1 cellular context compared by ENCODE assay signal in the genomic region with DNA sequence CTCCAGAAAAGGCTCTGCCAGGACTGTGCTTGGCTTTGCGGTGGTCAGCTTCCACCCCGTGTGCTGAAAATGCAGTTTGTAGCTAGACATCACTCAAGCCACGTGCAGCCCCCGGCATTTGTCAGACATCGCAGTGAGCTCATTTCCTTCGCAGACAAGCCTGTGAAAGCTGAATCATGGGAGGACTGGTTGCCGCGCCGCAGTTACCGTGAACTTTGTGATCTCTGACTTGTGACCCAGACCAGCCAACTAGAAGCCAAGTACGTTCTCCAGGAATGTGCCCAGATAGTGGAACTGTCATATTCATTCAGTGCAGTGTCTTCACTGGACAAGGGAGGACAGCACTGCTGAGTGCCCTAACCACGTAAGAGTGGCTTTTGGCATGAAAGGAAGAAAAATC.
TF ChIP-seq lines count a peak whose summit lies in the region.

No MANE protein-coding gene starts in this region.

TF ChIP-seq in HepG2, 621 proteins besides CTCF, POLR2A, EP300 and RAD21 (continued from another document):
- 0 out of 2 replicates have a peak, but pooled peaks have one; percentile 38 for TF ChIP-seq ZNF280B (CRISPR knock-in tag; IDR thresholded peaks at IDR 0.05; ENCODE audit: borderline replicate concordance)
- TF ChIP-seq, protein P1, sequence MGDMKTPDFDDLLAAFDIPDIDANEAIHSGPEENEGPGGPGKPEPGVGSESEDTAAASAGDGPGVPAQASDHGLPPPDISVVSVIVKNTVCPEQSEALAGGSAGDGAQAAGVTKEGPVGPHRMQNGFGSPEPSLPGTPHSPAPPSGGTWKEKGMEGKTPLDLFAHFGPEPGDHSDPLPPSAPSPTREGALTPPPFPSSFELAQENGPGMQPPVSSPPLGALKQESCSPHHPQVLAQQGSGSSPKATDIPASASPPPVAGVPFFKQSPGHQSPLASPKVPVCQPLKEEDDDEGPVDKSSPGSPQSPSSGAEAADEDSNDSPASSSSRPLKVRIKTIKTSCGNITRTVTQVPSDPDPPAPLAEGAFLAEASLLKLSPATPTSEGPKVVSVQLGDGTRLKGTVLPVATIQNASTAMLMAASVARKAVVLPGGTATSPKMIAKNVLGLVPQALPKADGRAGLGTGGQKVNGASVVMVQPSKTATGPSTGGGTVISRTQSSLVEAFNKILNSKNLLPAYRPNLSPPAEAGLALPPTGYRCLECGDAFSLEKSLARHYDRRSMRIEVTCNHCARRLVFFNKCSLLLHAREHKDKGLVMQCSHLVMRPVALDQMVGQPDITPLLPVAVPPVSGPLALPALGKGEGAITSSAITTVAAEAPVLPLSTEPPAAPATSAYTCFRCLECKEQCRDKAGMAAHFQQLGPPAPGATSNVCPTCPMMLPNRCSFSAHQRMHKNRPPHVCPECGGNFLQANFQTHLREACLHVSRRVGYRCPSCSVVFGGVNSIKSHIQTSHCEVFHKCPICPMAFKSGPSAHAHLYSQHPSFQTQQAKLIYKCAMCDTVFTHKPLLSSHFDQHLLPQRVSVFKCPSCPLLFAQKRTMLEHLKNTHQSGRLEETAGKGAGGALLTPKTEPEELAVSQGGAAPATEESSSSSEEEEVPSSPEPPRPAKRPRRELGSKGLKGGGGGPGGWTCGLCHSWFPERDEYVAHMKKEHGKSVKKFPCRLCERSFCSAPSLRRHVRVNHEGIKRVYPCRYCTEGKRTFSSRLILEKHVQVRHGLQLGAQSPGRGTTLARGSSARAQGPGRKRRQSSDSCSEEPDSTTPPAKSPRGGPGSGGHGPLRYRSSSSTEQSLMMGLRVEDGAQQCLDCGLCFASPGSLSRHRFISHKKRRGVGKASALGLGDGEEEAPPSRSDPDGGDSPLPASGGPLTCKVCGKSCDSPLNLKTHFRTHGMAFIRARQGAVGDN (CRISPR knock-in tag; IDR thresholded peaks at IDR 0.05) = peak; percentile 21; the same call in 1 of the 2 replicates
- TF ChIP-seq ZBTB37 (CRISPR knock-in tag; IDR thresholded peaks at IDR 0.05) = no peak
